12 cellular contexts compared by ENCODE assay signal in genomic region chr21:15749045-15749867, GRCh38. TPM values are rescaled to one million over a fixed set of nuclear protein-coding genes. Genes with fewer than 3 reads are reported as not detected.
A peak's percentile ranks its signal among the peaks of the same experiment; 100 is the strongest.
DNase-seq lines count a peak whose midpoint lies in the region; ATAC-seq and TF ChIP-seq lines count a peak whose summit lies in the region.
"Had no signal": no experiment of that assay in that cellular context is flagged by ENCODE, and none has a peak within 500 bp of the region (broad histone marks: within the 10 kb centered on the region; RNA-seq: fewer than 3 reads in every experiment).

No MANE protein-coding gene starts in this region.

- peak overlapping the region; percentile 39 for H3K27ac Mint-ChIP-seq in activated T-helper 17 cell treated with anti-CD3 and anti-CD28 coated beads, Interleukin-2, amount 50 U/mL, for 72 hours

- no peak for TF ChIP-seq CTCF in dorsolateral prefrontal cortex (IDR thresholded peaks at IDR 0.05 in 54 of 56, conservative IDR thresholded peaks at IDR 0.05 in 2 of 56; ENCODE audit: low read depth in 1 of 56, partially characterized antibody in 56 of 56)

- H3K27me3 Mint-ChIP-seq in activated T-helper 17 cell treated with anti-CD3 and anti-CD28 coated beads, Interleukin-2, amount 50 U/mL, for 72 hours, result no peaks in the 10 kb centered on the region

- DNase-seq in NCI-H510A treated with DMSO at 0.1 percent for 48 hours (lab: John Stamatoyannopoulos, UW), result peak; percentile 67
- DNase-seq in NCI-H510A (lab: John Stamatoyannopoulos, UW), result no peak
- no peak for DNase-seq in dorsolateral prefrontal cortex
- DNase-seq: COR-L47, ovary, transverse colon had no signal

- H3K27me3 ChIP-seq in iPS-18a (ENCODE audit: control insufficient read depth, insufficient read depth, low read length) (no peaks in the 10 kb centered on the region), skeletal muscle satellite cell (ENCODE audit: control insufficient read depth, insufficient read depth, low read length) (no peaks in the 10 kb centered on the region), dorsolateral prefrontal cortex (no peaks in the 10 kb centered on the region)
- H3K27me3 ChIP-seq: MG63, ovary, transverse colon had no signal

- H3K4me1 Mint-ChIP-seq in activated T-helper 17 cell treated with anti-CD3 and anti-CD28 coated beads, Interleukin-2, amount 50 U/mL, for 72 hours, result peaks cover 25% of the 10 kb centered on the region

- peaks cover 26% of the 10 kb centered on the region for H3K4me1 ChIP-seq in iPS-18a (ENCODE audit: control insufficient read depth, low read depth, low read length)
- H3K4me1 ChIP-seq in skeletal muscle satellite cell (ENCODE audit: control insufficient read depth, insufficient read depth, low read length), result peaks cover 13% of the 10 kb centered on the region

- H3K27ac ChIP-seq in iPS-18a (ENCODE audit: low read length) (peak overlapping the region; percentile 15), dorsolateral prefrontal cortex (no peak overlapping the region)
- H3K27ac ChIP-seq: ovary had no signal

- no peak for ATAC-seq in activated T-helper 17 cell treated with anti-CD3 and anti-CD28 coated beads, Interleukin-2, amount 50 U/mL, for 72 hours (replicated peaks)
- ATAC-seq in HG03159 (IDR thresholded peaks at IDR 0.05; ENCODE audit: unreplicated experiment) (no peak), GM21526 (IDR thresholded peaks at IDR 0.05; ENCODE audit: low FRiP score, unreplicated experiment) (no peak)

- H3K9me3 ChIP-seq in iPS-18a (ENCODE audit: control insufficient read depth, low read depth, low read length) (no peaks in the 10 kb centered on the region), skeletal muscle satellite cell (replicated peaks; ENCODE audit: low read length) (no peaks in the 10 kb centered on the region)
- H3K9me3 ChIP-seq: ovary, transverse colon had no signal

- no peaks in the 10 kb centered on the region for H3K9me3 Mint-ChIP-seq in activated T-helper 17 cell treated with anti-CD3 and anti-CD28 coated beads, Interleukin-2, amount 50 U/mL, for 72 hours

- intact Hi-C loops in dorsolateral prefrontal cortex (cut with DNase I), result loop anchor here in 1 of 2 donors (10.0 kb wide), 1 partner anchor 66 kb away; no protein-coding TSS in a partner anchor

- no peaks in the 10 kb centered on the region for H3K36me3 Mint-ChIP-seq in activated T-helper 17 cell treated with anti-CD3 and anti-CD28 coated beads, Interleukin-2, amount 50 U/mL, for 72 hours (ENCODE audit: low read depth)

- H3K36me3 ChIP-seq in iPS-18a (ENCODE audit: control insufficient read depth, low read depth, low read length) (no peaks in the 10 kb centered on the region), skeletal muscle satellite cell (ENCODE audit: insufficient read depth, low read length) (no peaks in the 10 kb centered on the region)
- H3K36me3 ChIP-seq: ovary, transverse colon had no signal

- H3K4me2 ChIP-seq in skeletal muscle satellite cell (ENCODE audit: low read length), result peak overlapping the region; percentile 1

- H3K4me3 ChIP-seq in iPS-18a (ENCODE audit: low read length), result no peak overlapping the region
- no peak overlapping the region for H3K4me3 ChIP-seq in skeletal muscle satellite cell (ENCODE audit: low read length)
- H3K4me3 ChIP-seq in dorsolateral prefrontal cortex, result no peak overlapping the region
- H3K4me3 ChIP-seq: MG63, ovary, transverse colon had no signal

- peak overlapping the region; percentile 12 for H3K4me3 Mint-ChIP-seq in activated T-helper 17 cell treated with anti-CD3 and anti-CD28 coated beads, Interleukin-2, amount 50 U/mL, for 72 hours

- H3K9ac ChIP-seq in iPS-18a (ENCODE audit: low read length) (no peak overlapping the region), skeletal muscle satellite cell (ENCODE audit: low read depth, low read length) (no peak overlapping the region)

RNA-seq across cellular contexts. Expression of gene USP25, which starts 19.5 kb away (rescaled TPM):
- 10 to 100 TPM; 21.3 to 35.3 TPM for total RNA-seq in activated T-helper 17 cell treated with anti-CD3 and anti-CD28 coated beads, Interleukin-2, amount 50 U/mL, for 72 hours
- 22.1 and 31.9 TPM in 2 replicates for total RNA-seq in skeletal muscle satellite cell (2012; rRNA removed)
- total RNA-seq in dorsolateral prefrontal cortex, result 10 to 100 TPM; 29.2 to 77.2 (median 56.4) TPM
